Comparison of ENCODE assay signal across 16 cellular contexts in genomic region chr12:58927112-58927511, GRCh38. TPM values are rescaled to one million over a fixed set of nuclear protein-coding genes. Genes with fewer than 3 reads are reported as not detected.
A peak's percentile ranks its signal among the peaks of the same experiment; 100 is the strongest.
DNase-seq lines count a peak whose midpoint lies in the region; ATAC-seq, FAIRE-seq and TF ChIP-seq lines count a peak whose summit lies in the region.
"Had no signal": no experiment of that assay in that cellular context is flagged by ENCODE, and none has a peak within 500 bp of the region (broad histone marks: within the 10 kb centered on the region; RNA-seq: fewer than 3 reads in every experiment).

No MANE protein-coding gene starts in this region.

- no peaks in the 10 kb centered on the region for H3K36me3 ChIP-seq in GM12878 (ENCODE audit: control insufficient read depth in 2 of 2, insufficient read depth in 2 of 2, low read length in 1 of 2)
- no peaks in the 10 kb centered on the region for H3K36me3 ChIP-seq in mesendoderm (ENCODE audit: control insufficient read depth, insufficient read depth, low read length)
- no peaks in the 10 kb centered on the region for H3K36me3 ChIP-seq in MG63
- H3K36me3 ChIP-seq: BE2C, HAP-1 had no signal

- no peak overlapping the region for H2BK120ac ChIP-seq in mesendoderm (ENCODE audit: low read depth, low read length)

- BruUV-seq in GM12878 (replicated peaks; lab: Mats Ljungman, UMichigan): no TSS peak

- intact Hi-C loops in GM12878 (cut with micrococcal nuclease; ENCODE audit: unreplicated experiment): no loop called here

- H3K79me1 ChIP-seq in mesendoderm (ENCODE audit: low read length): no peaks in the 10 kb centered on the region

- no peaks in the 10 kb centered on the region for H4K20me1 ChIP-seq in GM12878 (ENCODE audit: control insufficient read depth, insufficient read depth)

- no peak overlapping the region for H2BK15ac ChIP-seq in mesendoderm (replicated peaks; ENCODE audit: low read depth)

- SMC1A ChIA-PET in GM12878 (lab: Charles Lee; ENCODE audit: uncharacterized antibody, unreplicated experiment): no interaction called here

- no peak for FAIRE-seq in GM12878 (lab: Jason Lieb, UNC)
- FAIRE-seq: A204.1, K562 had no signal

- H4K5ac ChIP-seq in mesendoderm (ENCODE audit: low read length): no peak overlapping the region

- CTCF ChIA-PET in GM12878 (lab: Yijun Ruan, JAX): no interaction called here

- peak; percentile 70 for DNase-seq in Jurkat, Clone E6-1 (ENCODE audit: low read depth, low spot score)
- DNase-seq in GM12878 (ENCODE audit: low read depth, low spot score) (no peak), mesendoderm (no peak), HK-2 (ENCODE audit: unreplicated experiment) (no peak), MG63 (no peak)
- DNase-seq: ACHN; BE2C; CD4-positive, alpha-beta memory T cell; DMS79 treated with DMSO at 0.1 percent for 48 hours; GF-D8 had no signal

- ATAC-seq in GM12878 (no peak), GM21367 (IDR thresholded peaks at IDR 0.05; ENCODE audit: unreplicated experiment) (no peak)
- ATAC-seq: K562 had no signal

- H3K9me3 ChIP-seq in GM12878 (replicated peaks; ENCODE audit: control insufficient read depth, insufficient read depth, low read length): no peaks in the 10 kb centered on the region
- H3K9me3 ChIP-seq in MG63: no peaks in the 10 kb centered on the region
- H3K9me3 ChIP-seq: BE2C, HAP-1 had no signal

- no peak overlapping the region for H2BK5ac ChIP-seq in mesendoderm (ENCODE audit: low read length)

- no peak overlapping the region for H2AK5ac ChIP-seq in mesendoderm (ENCODE audit: low read length)

- H3K56ac ChIP-seq in mesendoderm (ENCODE audit: low read length): no peak overlapping the region

- H3K18ac ChIP-seq in mesendoderm (ENCODE audit: low read length): peak overlapping the region; percentile 14

- no peak overlapping the region for H3K4me3 ChIP-seq in Jurkat, Clone E6-1 (ENCODE audit: low read length)
- H3K4me3 ChIP-seq in GM12878 (no peak overlapping the region), mesendoderm (ENCODE audit: low read length) (no peak overlapping the region), MG63 (no peak overlapping the region)
- H3K4me3 ChIP-seq: HAP-1, K562 had no signal

- 19% methylated on average over 5 of the region's 5 CpGs for WGBS in GM12878 (ENCODE audit: insufficient coverage, insufficient replicate concordance, low lambda C conversion rate, missing lambda C conversion rate)
- no CpG with 5 or more reads among the region's 5 CpGs for WGBS in mesendoderm (ENCODE audit: extremely low coverage, insufficient coverage, low lambda C conversion rate)

- H3K27ac ChIP-seq in GM12878 (ENCODE audit: control insufficient read depth, insufficient read depth) (no peak overlapping the region), mesendoderm (ENCODE audit: low read depth, low read length) (no peak overlapping the region)
- H3K27ac ChIP-seq: C4-2B, HL-60 had no signal

- no peak overlapping the region for H2AFZ ChIP-seq in GM12878 (ENCODE audit: control insufficient read depth, low read depth, low read length)

- H3K27me3 ChIP-seq in GM12878 (replicated peaks in 1 of 2; ENCODE audit: control insufficient read depth in 2 of 2, insufficient read depth in 2 of 2, low read length in 1 of 2): no peaks in the 10 kb centered on the region; a peak in 1 of 4 replicates
- no peaks in the 10 kb centered on the region for H3K27me3 ChIP-seq in mesendoderm (ENCODE audit: insufficient read depth, low read length, poor library complexity)
- H3K27me3 ChIP-seq in MG63: no peaks in the 10 kb centered on the region
- H3K27me3 ChIP-seq: BE2C had no signal

- TF ChIP-seq RAD21 in GM12878 (IDR thresholded peaks at IDR 0.05; ENCODE audit: insufficient read depth, low read depth, low read length): no peak

- no peak overlapping the region for H3K9ac ChIP-seq in GM12878 (ENCODE audit: control insufficient read depth, insufficient read depth, low read length)
- H3K9ac ChIP-seq in mesendoderm (ENCODE audit: low read length): no peak overlapping the region

- RAD21 ChIA-PET in GM12878 (lab: Charles Lee; ENCODE audit: unreplicated experiment): no interaction called here

- H3K4ac ChIP-seq in mesendoderm (ENCODE audit: low read depth, low read length): peak overlapping the region; percentile 55

- H3K79me2 ChIP-seq in GM12878 (ENCODE audit: control insufficient read depth, insufficient read depth, low read length) (no peaks in the 10 kb centered on the region), mesendoderm (ENCODE audit: control insufficient read depth, insufficient read depth, low read length) (no peaks in the 10 kb centered on the region)

- H3K23ac ChIP-seq in mesendoderm (ENCODE audit: low read length): no peak overlapping the region

- TF ChIP-seq POLR2A in GM12878 (IDR thresholded peaks at IDR 0.05; ENCODE audit: low read depth, low read length): no peak

- in situ Hi-C loops in GM12878 (cut with MboI): no loop called here

- no peak for TF ChIP-seq CTCF in GM12878 (IDR thresholded peaks at IDR 0.05 in 2 of 3, conservative IDR thresholded peaks at IDR 0.05 in 1 of 3; ENCODE audit: control insufficient read depth in 2 of 3, extremely low read depth in 1 of 3, insufficient read depth in 1 of 3, low read depth in 3 of 3, low read length in 3 of 3)

- POLR2A ChIA-PET in GM12878 (lab: Charles Lee): no interaction called here

- H4K8ac ChIP-seq in mesendoderm (ENCODE audit: low read depth, low read length): no peak overlapping the region

- no peaks in the 10 kb centered on the region for H3K4me1 ChIP-seq in GM12878 (ENCODE audit: control insufficient read depth, insufficient read depth, low read length)
- peaks cover 12% of the 10 kb centered on the region for H3K4me1 ChIP-seq in mesendoderm (ENCODE audit: control insufficient read depth, low read depth, low read length)
- H3K4me1 ChIP-seq: BE2C, HAP-1 had no signal

- H3K4me2 ChIP-seq in GM12878 (ENCODE audit: control insufficient read depth, insufficient read depth) (no peak overlapping the region), mesendoderm (ENCODE audit: low read length) (no peak overlapping the region)

- no peak for TF ChIP-seq EP300 in GM12878 (IDR thresholded peaks at IDR 0.05; ENCODE audit: borderline replicate concordance in 1 of 2, control insufficient read depth in 1 of 2, low read depth in 2 of 2, low read length in 2 of 2)

TF ChIP-seq in GM12878, 131 proteins besides CTCF, POLR2A, EP300 and RAD21:
- TF ChIP-seq GATAD2B (conservative IDR thresholded peaks at IDR 0.05; ENCODE audit: low read depth) (no peak), MEF2A (IDR thresholded peaks at IDR 0.05; ENCODE audit: insufficient read depth, low read depth, low read length) (peak; percentile 68; the same call in 1 of the 2 replicates), HDGF (IDR thresholded peaks at IDR 0.05) (no peak), NBN (IDR thresholded peaks at IDR 0.05) (no peak), RB1 (IDR thresholded peaks at IDR 0.05; ENCODE audit: borderline replicate concordance) (no peak), BACH1 (IDR thresholded peaks at IDR 0.05; ENCODE audit: borderline replicate concordance) (no peak)

RNA-seq across cellular contexts. Expression of gene LRIG3, which starts 6.8 kb away (rescaled TPM):
- 2.6 TPM for polyA plus RNA-seq in Jurkat, Clone E6-1 (2012; ENCODE audit: insufficient read depth, insufficient read length)
- total RNA-seq in GM12878 (2013; cell fraction: nucleolus; rRNA removed): 2.3 and 4.1 TPM in 2 replicates
- total RNA-seq in GM12878 (2014; rRNA removed): 7.7 and 9.4 TPM in 2 replicates
- 7.2 and 8.9 TPM in 2 replicates for total RNA-seq in GM12878 (2014; rRNA removed; fragmentation: Illumina TruSeq; extraction: Trizol)
- total RNA-seq in GM12878 (2021): 6.1 and 8.5 TPM in 2 replicates
- polyA plus RNA-seq in GM12878 (2011; ENCODE audit: low read depth): 3.4 TPM
- 1.4 and 2.1 TPM in 2 replicates for polyA plus RNA-seq in GM12878 (2011; rRNA removed)
- 0.99 and 1.1 TPM in 2 replicates for polyA plus RNA-seq in GM12878 (2011; cell fraction: cytosol; rRNA removed)
- 2.0 and 2.9 TPM in 2 replicates for polyA plus RNA-seq in GM12878 (2011; cell fraction: nucleus; rRNA removed)
- 3.2 and 4.8 TPM in 2 replicates for polyA plus RNA-seq in GM12878 (2012)
- polyA plus RNA-seq in GM12878 (2014; fragmentation: Illumina TruSeq; extraction: Trizol): 4.1 and 9.0 TPM in 2 replicates
- polyA plus RNA-seq in GM12878 (2014; fragmentation: Nextera tagmentation; extraction: Ambion mirVana): 1 to 10 TPM in 1 of 2 experiments, under 1 TPM in 1; 0.95 to 1.1 TPM
- polyA plus RNA-seq in GM12878 (2014; rRNA removed): 3.4 and 6.8 TPM in 2 replicates
- polyA plus RNA-seq in GM12878 (2016; fragmentation: Nextera tagmentation; extraction: Ambion mirVana): 1 to 10 TPM; 4.7 to 5.2 TPM
- polyA minus RNA-seq in GM12878 (2011; rRNA and poly(A)+ RNA removed): 3.2 and 5.0 TPM in 2 replicates
- polyA minus RNA-seq in GM12878 (2011; cell fraction: cytosol; rRNA and poly(A)+ RNA removed): 0.94 and 1.2 TPM in 2 replicates
- 2.9 and 6.4 TPM in 2 replicates for polyA minus RNA-seq in GM12878 (2011; cell fraction: nucleus; rRNA and poly(A)+ RNA removed)
- polyA plus RNA-seq in mesendoderm (2013, experiment 1 of 2): 15.6 TPM
- 16.0 TPM for polyA plus RNA-seq in mesendoderm (2013, experiment 2 of 2)
- 20.9 and 28.5 TPM in 2 replicates for total RNA-seq in MG63 (2014; rRNA removed; shearing (Covaris generic); ENCODE audit: low replicate concordance)
- total RNA-seq: CD4-positive, alpha-beta memory T cell; K562 had no signal
- polyA plus RNA-seq: CD4-positive, alpha-beta memory T cell had no signal
